Comparison of ENCODE assay signal across 20 cellular contexts in genomic region chr10:55426138-55426537, GRCh38.
DNase-seq lines count a peak whose midpoint lies in the region; ATAC-seq and TF ChIP-seq lines count a peak whose summit lies in the region.
"Had no signal": no experiment of that assay in that cellular context is flagged by ENCODE, and none has a peak within 500 bp of the region (broad histone marks: within the 10 kb centered on the region; RNA-seq: fewer than 3 reads in every experiment).

No MANE protein-coding gene starts in this region.

- no peaks in the 10 kb centered on the region for H3K9me3 Mint-ChIP-seq in osteocyte (ENCODE audit: unreplicated experiment)
- peaks cover 5% of the 10 kb centered on the region for H3K9me3 Mint-ChIP-seq in activated naive CD4-positive, alpha-beta T cell treated with anti-CD3 and anti-CD28 coated beads, Interleukin-2, amount 10 ng/mL, durations not matched to agents 7 days and 5 days

- peaks cover 13% of the 10 kb centered on the region for H3K27me3 Mint-ChIP-seq in osteocyte (ENCODE audit: unreplicated experiment)
- no peaks in the 10 kb centered on the region for H3K27me3 Mint-ChIP-seq in activated naive CD4-positive, alpha-beta T cell treated with anti-CD3 and anti-CD28 coated beads, Interleukin-2, amount 10 ng/mL, durations not matched to agents 7 days and 5 days
- H3K27me3 Mint-ChIP-seq: B cell; CD4-positive, CD25-positive, alpha-beta regulatory T cell had no signal

- H3K36me3 Mint-ChIP-seq in osteocyte (ENCODE audit: unreplicated experiment): no peaks in the 10 kb centered on the region
- no peaks in the 10 kb centered on the region for H3K36me3 Mint-ChIP-seq in activated naive CD4-positive, alpha-beta T cell treated with anti-CD3 and anti-CD28 coated beads, Interleukin-2, amount 10 ng/mL, durations not matched to agents 7 days and 5 days
- H3K36me3 Mint-ChIP-seq: CD4-positive, CD25-positive, alpha-beta regulatory T cell had no signal

- H3K4me3 Mint-ChIP-seq in osteocyte (ENCODE audit: unreplicated experiment): no peak overlapping the region
- no peak overlapping the region for H3K4me3 Mint-ChIP-seq in activated naive CD4-positive, alpha-beta T cell treated with anti-CD3 and anti-CD28 coated beads, Interleukin-2, amount 10 ng/mL, durations not matched to agents 7 days and 5 days
- H3K4me3 Mint-ChIP-seq: B cell; CD4-positive, CD25-positive, alpha-beta regulatory T cell had no signal

- H3K4me1 Mint-ChIP-seq in osteocyte (ENCODE audit: unreplicated experiment): no peaks in the 10 kb centered on the region
- no peaks in the 10 kb centered on the region for H3K4me1 Mint-ChIP-seq in activated naive CD4-positive, alpha-beta T cell treated with anti-CD3 and anti-CD28 coated beads, Interleukin-2, amount 10 ng/mL, durations not matched to agents 7 days and 5 days
- H3K4me1 Mint-ChIP-seq: B cell had no signal

- DNase-seq in AG20443 (ENCODE audit: low spot score): peak; percentile 1
- DNase-seq in UCSD-AML1 (lab: John Stamatoyannopoulos, UW; ENCODE audit: unreplicated experiment): peak; percentile 2
- DNase-seq in islet precursor cell: peak; percentile 51
- peak; percentile 72 for DNase-seq in osteocyte (ENCODE audit: extremely low spot score, unreplicated experiment)
- no peak for DNase-seq in NCI-H748 (lab: John Stamatoyannopoulos, UW; ENCODE audit: unreplicated experiment)
- no peak for DNase-seq in activated naive CD4-positive, alpha-beta T cell treated with anti-CD3 and anti-CD28 coated beads, Interleukin-2, amount 10 ng/mL, durations not matched to agents 7 days and 5 days
- DNase-seq in NCI-H2081 treated with DMSO at 0.1 percent for 48 hours (lab: John Stamatoyannopoulos, UW): no peak
- DNase-seq: 8988T; CD4-positive, CD25-positive, alpha-beta regulatory T cell; COR-L47; DMS153; GF-D8; GM23248; KG1; NCI-H1694 treated with DMSO at 0.1 percent for 48 hours; NCI-H345; NCI-H526 had no signal

- CTCF ChIA-PET in activated naive CD4-positive, alpha-beta T cell treated with anti-CD3 and anti-CD28 coated beads, Interleukin-2, amount 10 ng/mL, durations not matched to agents 7 days and 5 days (lab: Charles Lee): no interaction called here

- H3K27ac Mint-ChIP-seq in osteocyte (ENCODE audit: unreplicated experiment): no peak overlapping the region
- no peak overlapping the region for H3K27ac Mint-ChIP-seq in activated naive CD4-positive, alpha-beta T cell treated with anti-CD3 and anti-CD28 coated beads, Interleukin-2, amount 10 ng/mL, durations not matched to agents 7 days and 5 days
- H3K27ac Mint-ChIP-seq: B cell; CD4-positive, CD25-positive, alpha-beta regulatory T cell had no signal

- no peak for TF ChIP-seq CTCF in osteocyte (IDR thresholded peaks at IDR 0.05)

- ATAC-seq in GM18873 (IDR thresholded peaks at IDR 0.05; ENCODE audit: low FRiP score, unreplicated experiment): no peak
- ATAC-seq: Right ventricle myocardium inferior had no signal

Comparison
In these comparisons a context has a peak if more than half of its experiments do, and no peak if none do; other contexts are left out.
1. DNase-seq: peak in AG20443 (single experiment), UCSD-AML1 (single experiment), islet precursor cell (single experiment) and osteocyte (single experiment); none in NCI-H748 (single experiment), activated naive CD4-positive, alpha-beta T cell treated with anti-CD3 and anti-CD28 coated beads, Interleukin-2, amount 10 ng/mL, durations not matched to agents 7 days and 5 days (single experiment) and NCI-H2081 treated with DMSO at 0.1 percent for 48 hours (single experiment).